Comparison of ENCODE assay signal across 14 cellular contexts in genomic region chr20:5545381-5545941, GRCh38.
"Had no signal": no experiment of that assay in that cellular context is flagged by ENCODE, and none has a peak within 500 bp of the region (broad histone marks: within the 10 kb centered on the region; RNA-seq: fewer than 3 reads in every experiment).

No MANE protein-coding gene starts in this region.

- H3K9me3 ChIP-seq: right atrium auricular region, stomach, testis had no signal

- H3K4me3 Mint-ChIP-seq: activated T-cell treated with anti-CD3 and anti-CD28 coated beads, Interleukin-2, amount 50 U/mL, for 72 hours; immature natural killer cell; nephron had no signal

- H3K27ac Mint-ChIP-seq: activated T-cell treated with anti-CD3 and anti-CD28 coated beads, Interleukin-2, amount 50 U/mL, for 72 hours; nephron; progenitor cell of endocrine pancreas had no signal

- H3K27me3 Mint-ChIP-seq: progenitor cell of endocrine pancreas had no signal

- H3K27ac ChIP-seq: right atrium auricular region, stomach, testis had no signal

- H3K4me1 Mint-ChIP-seq: nephron had no signal

- H3K4me2 ChIP-seq: smooth muscle cell had no signal

- H3K4me1 ChIP-seq: right atrium auricular region, stomach, testis had no signal

- H3K27me3 ChIP-seq: right atrium auricular region, stomach, testis had no signal

- ATAC-seq: activated T-cell treated with anti-CD3 and anti-CD28 coated beads, Interleukin-2, amount 50 U/mL, for 72 hours had no signal

- H3K9me3 Mint-ChIP-seq: activated T-cell treated with anti-CD3 and anti-CD28 coated beads, Interleukin-2, amount 50 U/mL, for 72 hours; immature natural killer cell; nephron had no signal

- DNase-seq: activated CD4-positive, alpha-beta T cell treated with anti-CD3 and anti-CD28 coated beads, Interleukin-2, amount 50 U/mL, for 48 hours; activated CD4-positive, CD25-positive, alpha-beta regulatory T cell treated with anti-CD3 and anti-CD28 coated beads, Interleukin-2, amount 50 U/mL, for 72 hours; activated gamma-delta T cell; activated T-cell treated with anti-CD3 and anti-CD28 coated beads, Interleukin-2, amount 50 U/mL, for 72 hours; foreskin fibroblast; immature natural killer cell; stimulated activated CD4-positive, alpha-beta T cell treated with anti-CD3 and anti-CD28 coated beads, Interleukin-4, amount 100 ng/mL, for 4 hours; stimulated activated CD8-positive, alpha-beta memory T cell treated with anti-CD3 and anti-CD28 coated beads, Interleukin-4, amount 100 ng/mL, for 48 hours; stomach; testis had no signal

- H3K4me3 ChIP-seq: right atrium auricular region, smooth muscle cell, stomach, testis had no signal
